19 cellular contexts compared by ENCODE assay signal in the genomic region with DNA sequence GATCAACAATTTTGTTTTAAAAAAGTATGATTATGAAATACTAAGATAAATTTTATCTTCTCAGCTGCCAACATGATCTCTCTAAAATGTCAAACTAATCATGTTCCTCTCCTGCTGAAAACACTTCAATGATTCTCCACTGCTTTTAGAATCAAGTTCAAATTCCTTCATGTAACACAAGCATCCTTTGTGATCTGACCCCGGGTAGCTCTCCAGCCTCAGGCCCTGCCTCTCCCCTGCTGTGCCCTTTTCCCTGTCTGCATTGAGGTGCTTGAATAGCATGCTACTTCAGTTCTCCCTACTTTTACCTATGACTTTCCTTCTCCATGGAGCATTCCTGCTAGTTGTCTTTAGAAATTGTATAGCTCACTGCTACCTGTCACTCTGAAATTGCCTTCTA.
A peak's percentile ranks its signal among the peaks of the same experiment; 100 is the strongest.
DNase-seq lines count a peak whose midpoint lies in the region; ATAC-seq and TF ChIP-seq lines count a peak whose summit lies in the region.
"Had no signal": no experiment of that assay in that cellular context is flagged by ENCODE, and none has a peak within 500 bp of the region (broad histone marks: within the 10 kb centered on the region; RNA-seq: fewer than 3 reads in every experiment).

No MANE protein-coding gene starts in this region.

- no peak overlapping the region for H3K27ac Mint-ChIP-seq in WTC11
- H3K27ac Mint-ChIP-seq: B cell had no signal

- CTCF ChIA-PET in WTC11 (lab: Charles Lee), result interaction anchor here (0.8 to 1.3 kb wide), 3 partner anchors 25 to 109 kb away, joined by 3 to 5 read pairs (median 4); no protein-coding TSS in a partner anchor

- H3K27me3 ChIP-seq in left ventricle myocardium inferior (ENCODE audit: low read depth), result peaks cover 4% of the 10 kb centered on the region

- TF ChIP-seq CTCF in left ventricle myocardium inferior (IDR thresholded peaks at IDR 0.05; ENCODE audit: borderline replicate concordance), result no peak
- TF ChIP-seq CTCF in WTC11 (IDR thresholded peaks at IDR 0.05), result no peak

- no peaks in the 10 kb centered on the region for H3K9me3 Mint-ChIP-seq in WTC11

- DNase-seq in left ventricle myocardium inferior (no peak), left cardiac atrium (no peak), WTC11 (ENCODE audit: low spot score) (peak; percentile 63), iPS-NIHi11 (ENCODE audit: low spot score) (peak; percentile 55), retina (peak; percentile 19), putamen (ENCODE audit: low spot score) (no peak), left colon (no peak), HuH-7 (ENCODE audit: low spot score) (no peak)
- DNase-seq: COR-L47, GDM1, KBM-7, NCI-H1105 treated with DMSO at 0.1 percent for 48 hours, NCI-H1694 treated with DMSO at 0.1 percent for 48 hours, NCI-H226, NCI-H524, SHP77, SK-N-SH had no signal

- no peak overlapping the region for H3K4me3 Mint-ChIP-seq in WTC11
- H3K4me3 Mint-ChIP-seq: B cell had no signal

- H3K36me3 Mint-ChIP-seq in WTC11, result no peaks in the 10 kb centered on the region

- H3K4me1 Mint-ChIP-seq in WTC11, result peaks cover 22% of the 10 kb centered on the region
- H3K4me1 Mint-ChIP-seq: B cell had no signal

- H3K4me3 ChIP-seq in left ventricle myocardium inferior, result no peak overlapping the region

- H3K4me1 ChIP-seq in left ventricle myocardium inferior, result peaks cover 22% of the 10 kb centered on the region

- H3K27ac ChIP-seq in left ventricle myocardium inferior (replicated peaks), result peak overlapping the region; percentile 85

- intact Hi-C loops in left ventricle myocardium inferior (cut with micrococcal nuclease) (no loop called here), left cardiac atrium (cut with DNase I) (no loop called here), left colon (cut with DNase I, micrococcal nuclease) (no loop called here)

- no peaks in the 10 kb centered on the region for H3K27me3 Mint-ChIP-seq in WTC11 (ENCODE audit: low read depth)

- no peaks in the 10 kb centered on the region for H3K36me3 ChIP-seq in left ventricle myocardium inferior

- H3K9me3 ChIP-seq in left ventricle myocardium inferior (replicated peaks), result no peaks in the 10 kb centered on the region
- H3K9me3 ChIP-seq: SK-N-SH had no signal

- ATAC-seq in left cardiac atrium, result no peak
- peak; percentile 84 for ATAC-seq in WTC11
- ATAC-seq in left colon, result no peak
- ATAC-seq: Panc1 had no signal

- POLR2A ChIA-PET in WTC11 (lab: Charles Lee), result no interaction called here

TF ChIP-seq in WTC11, 78 proteins besides CTCF, POLR2A, EP300 and RAD21:
- TF ChIP-seq, protein P1, sequence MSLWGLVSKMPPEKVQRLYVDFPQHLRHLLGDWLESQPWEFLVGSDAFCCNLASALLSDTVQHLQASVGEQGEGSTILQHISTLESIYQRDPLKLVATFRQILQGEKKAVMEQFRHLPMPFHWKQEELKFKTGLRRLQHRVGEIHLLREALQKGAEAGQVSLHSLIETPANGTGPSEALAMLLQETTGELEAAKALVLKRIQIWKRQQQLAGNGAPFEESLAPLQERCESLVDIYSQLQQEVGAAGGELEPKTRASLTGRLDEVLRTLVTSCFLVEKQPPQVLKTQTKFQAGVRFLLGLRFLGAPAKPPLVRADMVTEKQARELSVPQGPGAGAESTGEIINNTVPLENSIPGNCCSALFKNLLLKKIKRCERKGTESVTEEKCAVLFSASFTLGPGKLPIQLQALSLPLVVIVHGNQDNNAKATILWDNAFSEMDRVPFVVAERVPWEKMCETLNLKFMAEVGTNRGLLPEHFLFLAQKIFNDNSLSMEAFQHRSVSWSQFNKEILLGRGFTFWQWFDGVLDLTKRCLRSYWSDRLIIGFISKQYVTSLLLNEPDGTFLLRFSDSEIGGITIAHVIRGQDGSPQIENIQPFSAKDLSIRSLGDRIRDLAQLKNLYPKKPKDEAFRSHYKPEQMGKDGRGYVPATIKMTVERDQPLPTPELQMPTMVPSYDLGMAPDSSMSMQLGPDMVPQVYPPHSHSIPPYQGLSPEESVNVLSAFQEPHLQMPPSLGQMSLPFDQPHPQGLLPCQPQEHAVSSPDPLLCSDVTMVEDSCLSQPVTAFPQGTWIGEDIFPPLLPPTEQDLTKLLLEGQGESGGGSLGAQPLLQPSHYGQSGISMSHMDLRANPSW (CRISPR knock-in tag; conservative IDR thresholded peaks at IDR 0.05; ENCODE audit: low read depth), result no peak
- TF ChIP-seq, protein P2, sequence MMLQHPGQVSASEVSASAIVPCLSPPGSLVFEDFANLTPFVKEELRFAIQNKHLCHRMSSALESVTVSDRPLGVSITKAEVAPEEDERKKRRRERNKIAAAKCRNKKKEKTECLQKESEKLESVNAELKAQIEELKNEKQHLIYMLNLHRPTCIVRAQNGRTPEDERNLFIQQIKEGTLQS (CRISPR knock-in tag; conservative IDR thresholded peaks at IDR 0.05), result no peak
- TF ChIP-seq IRF1 (CRISPR knock-in tag; IDR thresholded peaks at IDR 0.05) (no peak), ZNF423 (CRISPR knock-in tag; IDR thresholded peaks at IDR 0.05) (peak; percentile 61; the same call in 1 of the 2 replicates)

Comparison
In these comparisons a context has a peak if more than half of its experiments do, and no peak if none do; other contexts are left out.
1. DNase-seq: peak in WTC11 (single experiment), iPS-NIHi11 (single experiment) and retina (single experiment); none in left ventricle myocardium inferior (single experiment), left cardiac atrium (single experiment), putamen (single experiment), left colon (0 of 2) and HuH-7 (single experiment).